21 cellular contexts compared by ENCODE assay signal in the genomic region with DNA sequence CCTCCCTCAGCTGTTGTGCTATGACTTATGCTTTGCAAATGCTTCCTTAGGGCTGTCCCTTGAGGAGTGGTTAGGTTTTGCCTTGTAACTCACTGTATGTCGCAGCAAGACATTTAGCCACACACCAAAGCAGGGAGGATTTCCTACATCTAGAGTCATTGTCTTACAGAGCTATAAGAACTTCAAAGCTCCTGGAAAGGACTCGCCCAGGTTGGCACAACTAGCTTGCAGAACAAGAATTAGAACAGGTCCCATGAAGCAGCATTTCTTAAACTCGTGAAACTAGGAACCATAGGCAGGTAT.
"Had no signal": no experiment of that assay in that cellular context is flagged by ENCODE, and none has a peak within 500 bp of the region (broad histone marks: within the 10 kb centered on the region; RNA-seq: fewer than 3 reads in every experiment).

No MANE protein-coding gene starts in this region.

- H3K27ac Mint-ChIP-seq: activated naive CD4-positive, alpha-beta T cell treated with anti-CD3 and anti-CD28 coated beads, Interleukin-2, amount 10 ng/mL, durations not matched to agents 7 days and 5 days; mesothelial cell of epicardium; stimulated activated naive CD8-positive, alpha-beta T cell treated with anti-CD3 and anti-CD28 coated beads, Interleukin-15, Interleukin-2, amounts not matched to agents 100 ng/mL and 50 ng/mL, for 24 hours had no signal

- H3K9me3 ChIP-seq: right atrium auricular region, upper lobe of left lung had no signal

- H3K27ac ChIP-seq: foreskin keratinocyte, right atrium auricular region, upper lobe of left lung had no signal

- H3K27me3 ChIP-seq: foreskin keratinocyte, right atrium auricular region, upper lobe of left lung had no signal

- FAIRE-seq: bronchial epithelial cell had no signal

- H3K27me3 Mint-ChIP-seq: progenitor cell of endocrine pancreas; stimulated activated naive CD8-positive, alpha-beta T cell treated with anti-CD3 and anti-CD28 coated beads, Interleukin-15, Interleukin-2, amounts not matched to agents 100 ng/mL and 50 ng/mL, for 24 hours had no signal

- H3K4me3 Mint-ChIP-seq: activated naive CD4-positive, alpha-beta T cell treated with anti-CD3 and anti-CD28 coated beads, Interleukin-2, amount 10 ng/mL, durations not matched to agents 7 days and 5 days; mesothelial cell of epicardium; stimulated activated naive CD8-positive, alpha-beta T cell treated with anti-CD3 and anti-CD28 coated beads, Interleukin-15, Interleukin-2, amounts not matched to agents 100 ng/mL and 50 ng/mL, for 24 hours had no signal

- H3K4me1 ChIP-seq: foreskin keratinocyte, right atrium auricular region had no signal

- H3K36me3 ChIP-seq: right atrium auricular region, upper lobe of left lung had no signal

- H3K9me3 Mint-ChIP-seq: activated naive CD4-positive, alpha-beta T cell treated with anti-CD3 and anti-CD28 coated beads, Interleukin-2, amount 10 ng/mL, durations not matched to agents 7 days and 5 days; mesothelial cell of epicardium; stimulated activated naive CD8-positive, alpha-beta T cell treated with anti-CD3 and anti-CD28 coated beads, Interleukin-15, Interleukin-2, amounts not matched to agents 100 ng/mL and 50 ng/mL, for 24 hours had no signal

- H3K4me3 ChIP-seq: lung, right atrium auricular region, upper lobe of left lung had no signal

- H3K36me3 Mint-ChIP-seq: activated naive CD4-positive, alpha-beta T cell treated with anti-CD3 and anti-CD28 coated beads, Interleukin-2, amount 10 ng/mL, durations not matched to agents 7 days and 5 days; mesothelial cell of epicardium had no signal

- ATAC-seq: foreskin keratinocyte had no signal

- DNase-seq: activated CD4-positive, alpha-beta T cell treated with anti-CD3 and anti-CD28 coated beads, Interleukin-2, amount 50 U/mL, for 1 hour; activated CD8-positive, alpha-beta memory T cell treated with anti-CD3 and anti-CD28 coated beads for 24 hours; activated CD8-positive, alpha-beta memory T cell treated with anti-CD3 and anti-CD28 coated beads, Interleukin-2, amount 50 U/mL, for 48 hours; activated effector memory CD4-positive, alpha-beta T cell treated with Interleukin-2 at 50 U/mL for 16 hours; activated naive CD4-positive, alpha-beta T cell treated with anti-CD3 and anti-CD28 coated beads, Interleukin-2, amount 10 ng/mL, durations not matched to agents 7 days and 5 days; activated T-cell treated with anti-CD3 and anti-CD28 coated beads, Interleukin-2, amount 50 U/mL, for 48 hours; aorta; cerebellar nuclear complex; effector CD4-positive, alpha-beta T cell; hypothalamus; islet precursor cell; T-helper 1 cell; T-helper 9 cell; upper lobe of left lung had no signal
